In genomic region chr2:54558188-54558975, GRCh38 we compare ENCODE assay signal across 8 cellular contexts.
DNase-seq lines count a peak whose midpoint lies in the region; ATAC-seq and TF ChIP-seq lines count a peak whose summit lies in the region.

No MANE protein-coding gene starts in this region.

- H4K20me1 ChIP-seq in Karpas-422 (ENCODE audit: insufficient read depth, low read depth, low read length): no peaks in the 10 kb centered on the region

- H3K36me3 ChIP-seq in Karpas-422 (ENCODE audit: insufficient read depth, low read length): no peaks in the 10 kb centered on the region
- H3K36me3 ChIP-seq in right atrium auricular region: peaks cover 4% of the 10 kb centered on the region

- H3K79me2 ChIP-seq in Karpas-422 (ENCODE audit: low read length): no peaks in the 10 kb centered on the region

- peak overlapping the region; percentile 68 for H3K9ac ChIP-seq in Karpas-422 (ENCODE audit: low read length)

- H3K27me3 ChIP-seq in Karpas-422 (ENCODE audit: low read length) (no peaks in the 10 kb centered on the region), right atrium auricular region (no peaks in the 10 kb centered on the region)

- peak overlapping the region; percentile 82 for H3K4me3 ChIP-seq in Karpas-422 (ENCODE audit: low read length)
- H3K4me3 ChIP-seq in right atrium auricular region: peak overlapping the region; percentile 29 to 52
- H3K4me3 ChIP-seq in retinal pigment epithelial cell (ENCODE audit: low read length): peak overlapping the region; percentile 79

- DNase-seq in EL: peak; percentile 67
- DNase-seq in Karpas-422: peak; percentile 65
- DNase-seq in SKM-1 (lab: John Stamatoyannopoulos, UW; ENCODE audit: unreplicated experiment): peak; percentile 43
- DNase-seq in activated naive CD8-positive, alpha-beta T cell treated with anti-CD3 and anti-CD28 coated beads, Interleukin-2, amount 50 U/mL, for 16 hours (ENCODE audit: low read depth, low spot score): peak; percentile 52
- peak; percentile 61 for DNase-seq in right atrium auricular region (ENCODE audit: low spot score)
- no peak for DNase-seq in retinal pigment epithelial cell (ENCODE audit: low read depth)
- no peak for DNase-seq in NCI-H1694 treated with DMSO at 0.1 percent for 48 hours (lab: John Stamatoyannopoulos, UW)

- peaks cover 43% of the 10 kb centered on the region for H3K4me1 ChIP-seq in Karpas-422 (ENCODE audit: low read length)
- H3K4me1 ChIP-seq in right atrium auricular region: peaks cover 0 to 85% of the 10 kb centered on the region in 2 donors

- H3K9me3 ChIP-seq in Karpas-422 (ENCODE audit: low read length) (no peaks in the 10 kb centered on the region), right atrium auricular region (no peaks in the 10 kb centered on the region)

- TF ChIP-seq CTCF in right atrium auricular region (IDR thresholded peaks at IDR 0.05) (no peak), retinal pigment epithelial cell (conservative IDR thresholded peaks at IDR 0.05; ENCODE audit: low read depth, low read length) (no peak)

- no peak overlapping the region for H3K27ac ChIP-seq in Karpas-422 (ENCODE audit: low read length)
- peak overlapping the region; percentile 82 to 88 for H3K27ac ChIP-seq in right atrium auricular region

- ATAC-seq in GM21786 (IDR thresholded peaks at IDR 0.05; ENCODE audit: unreplicated experiment): peak; percentile 40

- peak overlapping the region; percentile 100 for H3K4me2 ChIP-seq in Karpas-422 (ENCODE audit: low read depth, low read length, poor library complexity, severe bottlenecking)

- peak overlapping the region; percentile 93 for H2AFZ ChIP-seq in Karpas-422 (ENCODE audit: low read length)

- no peaks in the 10 kb centered on the region for H3K9me2 ChIP-seq in Karpas-422 (replicated peaks; ENCODE audit: insufficient read depth, low read length)

Comparison
In these comparisons a context has a peak if more than half of its experiments do, and no peak if none do; other contexts are left out.
1. DNase-seq: peak in EL (single experiment), Karpas-422 (single experiment), SKM-1 (single experiment), activated naive CD8-positive, alpha-beta T cell treated with anti-CD3 and anti-CD28 coated beads, Interleukin-2, amount 50 U/mL, for 16 hours (single experiment) and right atrium auricular region (single experiment); none in retinal pigment epithelial cell (single experiment) and NCI-H1694 treated with DMSO at 0.1 percent for 48 hours (single experiment).
2. Peak in every context shown above with its lines, with median percentiles within 50 percentile points of each other: H3K4me3 ChIP-seq.